13 cellular contexts compared by ENCODE assay signal in genomic region chr1:99784809-99785255, GRCh38. TPM values are rescaled to one million over a fixed set of nuclear protein-coding genes. Genes with fewer than 3 reads are reported as not detected.
A peak's percentile ranks its signal among the peaks of the same experiment; 100 is the strongest.
DNase-seq lines count a peak whose midpoint lies in the region; ATAC-seq and TF ChIP-seq lines count a peak whose summit lies in the region.
"Had no signal": no experiment of that assay in that cellular context is flagged by ENCODE, and none has a peak within 500 bp of the region (broad histone marks: within the 10 kb centered on the region; RNA-seq: fewer than 3 reads in every experiment).

No MANE protein-coding gene starts in this region.

- H3K4me3 ChIP-seq in ACC112 (ENCODE audit: low read depth, low read length) (no peak overlapping the region), GM12864 (ENCODE audit: low read depth, low read length) (peak overlapping the region; percentile 10; the same call in 1 of the 2 replicates)
- H3K4me3 ChIP-seq: vagina had no signal

- H3K27ac ChIP-seq in ACC112 (ENCODE audit: low read depth, low read length) = no peak overlapping the region
- H3K27ac ChIP-seq: vagina had no signal

- H3K4me1 Mint-ChIP-seq in activated CD8-positive, alpha-beta T cell treated with anti-CD3 and anti-CD28 coated beads, Interleukin-2, amount 10 ng/mL, durations not matched to agents 7 days and 5 days (ENCODE audit: low read depth) = peaks cover 24% of the 10 kb centered on the region

- no peaks in the 10 kb centered on the region for H3K79me2 ChIP-seq in ACC112 (ENCODE audit: control insufficient read depth, insufficient read depth, low read length, unreplicated experiment)

- no peaks in the 10 kb centered on the region for H3K4me1 ChIP-seq in ACC112 (ENCODE audit: control insufficient read depth, insufficient read depth, low read length, unreplicated experiment)
- H3K4me1 ChIP-seq: vagina had no signal

- intact Hi-C loops in sciatic nerve (cut with DNase I) = no loop called here

- DNase-seq in GM12864 (ENCODE audit: low read depth) = no peak
- DNase-seq in activated CD8-positive, alpha-beta T cell treated with anti-CD3 and anti-CD28 coated beads, Interleukin-2, amount 10 ng/mL, durations not matched to agents 7 days and 5 days = no peak
- DNase-seq in cerebellar cortex (ENCODE audit: low spot score) = no peak
- DNase-seq in sciatic nerve (ENCODE audit: low spot score) = no peak
- DNase-seq in stimulated activated CD4-positive, alpha-beta T cell treated with anti-CD3 and anti-CD28 coated beads, Interleukin-4, amount 100 ng/mL, for 4 hours = no peak
- DNase-seq in activated naive CD4-positive, alpha-beta T cell treated with Interleukin-2 at 50 U/mL for 16 hours = no peak
- DNase-seq: activated effector memory CD4-positive, alpha-beta T cell treated with anti-CD3 and anti-CD28 coated beads, Interleukin-2, amount 50 U/mL, for 16 hours; NCI-H187 treated with DMSO at 0.1 percent for 48 hours; stimulated activated CD4-positive, alpha-beta T cell treated with anti-CD3 and anti-CD28 coated beads, Interleukin-2, amount 100 ng/mL, for 48 hours; stimulated activated naive B cell treated with anti-CD40 and anti-IgM and Interleukin-4, amounts not matched to agents 10 μg/mL and 1 μg/mL and 100 μg/mL, for 72 hours had no signal

- CTCF ChIA-PET in activated CD8-positive, alpha-beta T cell treated with anti-CD3 and anti-CD28 coated beads, Interleukin-2, amount 10 ng/mL, durations not matched to agents 7 days and 5 days (lab: Charles Lee) = no interaction called here

- H3K27me3 Mint-ChIP-seq in activated CD8-positive, alpha-beta T cell treated with anti-CD3 and anti-CD28 coated beads, Interleukin-2, amount 10 ng/mL, durations not matched to agents 7 days and 5 days (ENCODE audit: low read depth) = peaks cover 39% of the 10 kb centered on the region

- peaks cover 3% of the 10 kb centered on the region for H3K27me3 ChIP-seq in ACC112 (ENCODE audit: insufficient read depth, low read length)
- H3K27me3 ChIP-seq: vagina had no signal

- H3K9me3 Mint-ChIP-seq in activated CD8-positive, alpha-beta T cell treated with anti-CD3 and anti-CD28 coated beads, Interleukin-2, amount 10 ng/mL, durations not matched to agents 7 days and 5 days (ENCODE audit: insufficient read depth) = no peaks in the 10 kb centered on the region
- H3K9me3 Mint-ChIP-seq: stimulated activated naive B cell treated with anti-CD40 and anti-IgM and Interleukin-4, amounts not matched to agents 10 μg/mL and 1 μg/mL and 100 μg/mL, for 72 hours had no signal

- peak overlapping the region; percentile 7 for H3K4me3 Mint-ChIP-seq in activated CD8-positive, alpha-beta T cell treated with anti-CD3 and anti-CD28 coated beads, Interleukin-2, amount 10 ng/mL, durations not matched to agents 7 days and 5 days
- H3K4me3 Mint-ChIP-seq: stimulated activated naive B cell treated with anti-CD40 and anti-IgM and Interleukin-4, amounts not matched to agents 10 μg/mL and 1 μg/mL and 100 μg/mL, for 72 hours had no signal

- ATAC-seq in HG02798 (IDR thresholded peaks at IDR 0.05; ENCODE audit: poor library complexity, unreplicated experiment) = peak; percentile 28
- ATAC-seq in activated CD8-positive, alpha-beta T cell treated with anti-CD3 and anti-CD28 coated beads, Interleukin-2, amount 10 ng/mL, durations not matched to agents 7 days and 5 days = peak; percentile 48
- ATAC-seq in sciatic nerve = no peak
- ATAC-seq: stimulated activated naive B cell treated with anti-CD40 and anti-IgM and Interleukin-4, amounts not matched to agents 10 μg/mL and 1 μg/mL and 100 μg/mL, for 72 hours had no signal

- H2AFZ ChIP-seq in ACC112 (ENCODE audit: low read length, unreplicated experiment) = peak overlapping the region; percentile 10

- POLR2A ChIA-PET in activated CD8-positive, alpha-beta T cell treated with anti-CD3 and anti-CD28 coated beads, Interleukin-2, amount 10 ng/mL, durations not matched to agents 7 days and 5 days (lab: Charles Lee) = no interaction called here

- peak overlapping the region; percentile 9 for H3K27ac Mint-ChIP-seq in activated CD8-positive, alpha-beta T cell treated with anti-CD3 and anti-CD28 coated beads, Interleukin-2, amount 10 ng/mL, durations not matched to agents 7 days and 5 days
- H3K27ac Mint-ChIP-seq: stimulated activated naive B cell treated with anti-CD40 and anti-IgM and Interleukin-4, amounts not matched to agents 10 μg/mL and 1 μg/mL and 100 μg/mL, for 72 hours had no signal

- no peaks in the 10 kb centered on the region for H3K36me3 ChIP-seq in ACC112 (ENCODE audit: insufficient read depth, low read length)
- H3K36me3 ChIP-seq: vagina had no signal

- TF ChIP-seq CTCF in GM12864 (IDR thresholded peaks at IDR 0.05; ENCODE audit: low read depth, low read length, missing control alignments) = no peak

- H3K36me3 Mint-ChIP-seq in activated CD8-positive, alpha-beta T cell treated with anti-CD3 and anti-CD28 coated beads, Interleukin-2, amount 10 ng/mL, durations not matched to agents 7 days and 5 days (ENCODE audit: low read depth) = peaks cover 2% of the 10 kb centered on the region

RNA-seq across cellular contexts. Expression of gene FRRS1, which starts 18.4 kb away (rescaled TPM):
- 1 to 10 TPM; 4.7 to 5.0 TPM for total RNA-seq in activated CD8-positive, alpha-beta T cell treated with anti-CD3 and anti-CD28 coated beads, Interleukin-2, amount 10 ng/mL, durations not matched to agents 7 days and 5 days
- 6.4 TPM for total RNA-seq in sciatic nerve
